ENCODE assay signal across 14 cellular contexts in the genomic region with DNA sequence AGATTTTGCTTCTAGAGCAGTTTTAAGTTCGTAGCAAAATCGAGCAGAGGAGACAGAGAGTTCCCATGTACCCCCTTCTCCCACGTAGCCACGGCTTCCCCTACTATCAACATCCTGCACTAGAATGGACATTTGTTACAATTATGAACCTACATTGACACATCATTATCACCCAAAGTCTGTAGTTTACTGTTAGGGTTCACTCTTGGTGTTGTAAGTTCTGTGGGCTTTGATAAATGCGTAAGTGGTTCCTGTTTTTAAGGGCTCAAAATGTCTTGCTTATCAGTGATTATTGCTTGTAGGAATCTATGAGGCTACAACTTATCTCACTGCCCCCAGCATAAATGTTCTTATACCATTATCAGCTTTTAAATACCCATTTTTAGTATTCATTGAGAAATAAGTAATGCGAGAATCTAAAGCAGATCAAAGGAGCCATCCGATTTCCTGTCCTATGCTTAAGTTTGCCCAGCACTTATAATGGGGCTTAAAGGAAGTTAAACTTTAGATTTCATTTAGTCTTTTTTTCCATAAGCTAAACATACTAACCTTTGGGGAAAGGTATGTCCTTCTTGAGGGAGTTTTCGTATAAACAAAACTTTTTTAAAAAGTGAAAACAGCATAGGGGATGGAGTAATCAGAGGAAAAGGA.
DNase-seq lines count a peak whose midpoint lies in the region; ATAC-seq and TF ChIP-seq lines count a peak whose summit lies in the region.
"Had no signal": no experiment of that assay in that cellular context is flagged by ENCODE, and none has a peak within 500 bp of the region (broad histone marks: within the 10 kb centered on the region; RNA-seq: fewer than 3 reads in every experiment).

No MANE protein-coding gene starts in this region.

- CTCF ChIA-PET in activated naive CD4-positive, alpha-beta T cell treated with anti-CD3 and anti-CD28 coated beads for 36 hours (lab: Charles Lee): interaction anchor here (0.6 to 4.3 kb wide), 3 partner anchors 11 to 49 kb away, joined by 3 to 14 read pairs (median 3); a partner anchor contains a TSS
- CTCF ChIA-PET in T-cell (lab: Charles Lee): interaction anchor here in 1 of 2 donors (1.2 to 2.3 kb wide), 3 partner anchors 10 to 49 kb away, joined by 4 to 8 read pairs (median 5); a partner anchor contains a TSS

- no peaks in the 10 kb centered on the region for H3K9me3 Mint-ChIP-seq in activated naive CD4-positive, alpha-beta T cell treated with anti-CD3 and anti-CD28 coated beads for 36 hours
- no peaks in the 10 kb centered on the region for H3K9me3 Mint-ChIP-seq in T-cell
- H3K9me3 Mint-ChIP-seq in effector memory CD8-positive, alpha-beta T cell: no peaks in the 10 kb centered on the region

- ATAC-seq in T-cell (replicated peaks in 1 of 4) (peak; percentile 51 to 73 (median 64)), upper lobe of right lung (peak; percentile 30), HG02610 (IDR thresholded peaks at IDR 0.05; ENCODE audit: unreplicated experiment) (no peak)
- ATAC-seq in effector memory CD8-positive, alpha-beta T cell (replicated peaks): no peak

- H3K27me3 Mint-ChIP-seq in activated naive CD4-positive, alpha-beta T cell treated with anti-CD3 and anti-CD28 coated beads for 36 hours (ENCODE audit: low read depth): no peaks in the 10 kb centered on the region
- no peaks in the 10 kb centered on the region for H3K27me3 Mint-ChIP-seq in T-cell
- H3K27me3 Mint-ChIP-seq in effector memory CD8-positive, alpha-beta T cell: no peaks in the 10 kb centered on the region

- TF ChIP-seq CTCF in upper lobe of right lung (IDR thresholded peaks at IDR 0.05): no peak

- H3K4me3 Mint-ChIP-seq in activated naive CD4-positive, alpha-beta T cell treated with anti-CD3 and anti-CD28 coated beads for 36 hours: no peak overlapping the region
- H3K4me3 Mint-ChIP-seq in T-cell: peak overlapping the region; percentile 22 to 59 (median 55)
- no peak overlapping the region for H3K4me3 Mint-ChIP-seq in effector memory CD8-positive, alpha-beta T cell

- no peak for DNase-seq in activated naive CD4-positive, alpha-beta T cell treated with anti-CD3 and anti-CD28 coated beads for 36 hours
- DNase-seq in activated naive CD4-positive, alpha-beta T cell treated with Interleukin-2 at 50 U/mL for 16 hours: no peak
- DNase-seq in T-cell (no peak), upper lobe of right lung (no peak), DMS79 treated with DMSO at 0.1 percent for 48 hours (lab: John Stamatoyannopoulos, UW) (no peak), DMS79 (lab: John Stamatoyannopoulos, UW) (no peak)
- DNase-seq in effector memory CD8-positive, alpha-beta T cell: no peak
- DNase-seq: heart right ventricle, NCI-H1930, NCI-H748 treated with DMSO at 0.1 percent for 48 hours, nucleus accumbens, Right ventricle myocardium superior, transverse colon had no signal

- peaks cover 15% of the 10 kb centered on the region for H3K36me3 Mint-ChIP-seq in activated naive CD4-positive, alpha-beta T cell treated with anti-CD3 and anti-CD28 coated beads for 36 hours (ENCODE audit: low read depth)
- H3K36me3 Mint-ChIP-seq in T-cell: peaks cover 28% of the 10 kb centered on the region
- peaks cover 34% of the 10 kb centered on the region for H3K36me3 Mint-ChIP-seq in effector memory CD8-positive, alpha-beta T cell (ENCODE audit: insufficient read depth)

- no peaks in the 10 kb centered on the region for H3K9me3 ChIP-seq in upper lobe of right lung
- H3K9me3 ChIP-seq: heart right ventricle, transverse colon had no signal

- H3K4me1 Mint-ChIP-seq in activated naive CD4-positive, alpha-beta T cell treated with anti-CD3 and anti-CD28 coated beads for 36 hours (ENCODE audit: low read depth): peaks cover 80% of the 10 kb centered on the region
- peaks cover 62 to 85% (median 80%) of the 10 kb centered on the region in 3 donors for H3K4me1 Mint-ChIP-seq in T-cell
- H3K4me1 Mint-ChIP-seq in effector memory CD8-positive, alpha-beta T cell (ENCODE audit: low read depth in 2 of 2): peaks cover 22 to 55% of the 10 kb centered on the region in 2 donors

- H3K4me1 ChIP-seq in upper lobe of right lung: no peaks in the 10 kb centered on the region

- no peaks in the 10 kb centered on the region for H3K27me3 ChIP-seq in upper lobe of right lung
- H3K27me3 ChIP-seq: heart right ventricle, transverse colon had no signal

- H3K36me3 ChIP-seq in upper lobe of right lung: no peaks in the 10 kb centered on the region
- H3K36me3 ChIP-seq: transverse colon had no signal

- POLR2A ChIA-PET in T-cell (lab: Charles Lee): no interaction called here

- H3K27ac Mint-ChIP-seq in activated naive CD4-positive, alpha-beta T cell treated with anti-CD3 and anti-CD28 coated beads for 36 hours: peak overlapping the region; percentile 78
- peak overlapping the region; percentile 68 to 75 for H3K27ac Mint-ChIP-seq in T-cell
- peak overlapping the region; percentile 5 to 66 for H3K27ac Mint-ChIP-seq in effector memory CD8-positive, alpha-beta T cell

- intact Hi-C loops in activated naive CD4-positive, alpha-beta T cell treated with anti-CD3 and anti-CD28 coated beads for 36 hours (cut with micrococcal nuclease): loop anchor here (1.0 kb wide), 3 partner anchors 9 to 27 kb away; no protein-coding TSS in a partner anchor
- intact Hi-C loops in upper lobe of right lung (cut with DNase I): no loop called here

- no peak overlapping the region for H3K27ac ChIP-seq in upper lobe of right lung
- H3K27ac ChIP-seq: transverse colon had no signal

- H3K4me3 ChIP-seq in upper lobe of right lung: no peak overlapping the region
- H3K4me3 ChIP-seq: heart right ventricle, transverse colon had no signal

Comparison
In these comparisons a context has a peak if more than half of its experiments do, and no peak if none do; other contexts are left out.
1. H3K4me3 Mint-ChIP-seq: peak in T-cell (3 of 3); none in activated naive CD4-positive, alpha-beta T cell treated with anti-CD3 and anti-CD28 coated beads for 36 hours (single experiment) and effector memory CD8-positive, alpha-beta T cell (0 of 2).
2. ATAC-seq: peak in T-cell (4 of 4) and upper lobe of right lung (single experiment); none in effector memory CD8-positive, alpha-beta T cell (single experiment) and HG02610 (single experiment).
3. Peak in every context shown above with its lines, with median percentiles within 50 percentile points of each other: H3K27ac Mint-ChIP-seq.